In the genomic region with DNA sequence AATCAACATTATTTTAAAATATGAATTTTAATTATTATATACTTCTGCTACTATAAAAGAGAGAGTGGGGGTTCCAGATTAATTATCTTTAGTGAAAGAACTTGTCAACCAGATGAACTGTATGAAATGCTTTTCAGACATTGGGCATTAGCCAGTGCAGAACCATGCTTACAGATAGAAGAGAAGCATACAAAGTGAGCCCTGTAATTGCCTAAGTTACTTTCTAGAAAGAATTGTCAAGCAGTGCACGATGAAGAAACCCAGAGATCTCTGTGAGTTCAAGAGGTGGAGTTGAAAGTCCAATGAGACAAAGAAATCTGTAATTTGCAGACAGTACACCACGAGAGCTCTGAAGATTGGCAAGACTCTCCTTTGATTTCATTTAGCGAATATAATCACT, we compare ENCODE assay signal across 17 cellular contexts.
A peak's percentile ranks its signal among the peaks of the same experiment; 100 is the strongest.
DNase-seq lines count a peak whose midpoint lies in the region; ATAC-seq and TF ChIP-seq lines count a peak whose summit lies in the region.
"Had no signal": no experiment of that assay in that cellular context is flagged by ENCODE, and none has a peak within 500 bp of the region (broad histone marks: within the 10 kb centered on the region; RNA-seq: fewer than 3 reads in every experiment).

No MANE protein-coding gene starts in this region.

- H3K9me3 Mint-ChIP-seq in WTC11, result no peaks in the 10 kb centered on the region
- no peaks in the 10 kb centered on the region for H3K9me3 Mint-ChIP-seq in neural progenitor cell

- H3K27me3 ChIP-seq in mammary epithelial cell (ENCODE audit: insufficient read depth, low read length) (no peaks in the 10 kb centered on the region), breast epithelium (no peaks in the 10 kb centered on the region), MM.1S (replicated peaks; ENCODE audit: insufficient read depth, low read length) (no peaks in the 10 kb centered on the region), neural progenitor cell (no peaks in the 10 kb centered on the region)

- WGBS in mammary epithelial cell (ENCODE audit: low coverage, missing lambda C conversion rate), result 64% methylated on average over 3 of the region's 3 CpGs

- intact Hi-C loops in mammary epithelial cell (cut with micrococcal nuclease), result loop anchor here (10.0 kb wide), 1 partner anchor 234 kb away; no protein-coding TSS in a partner anchor
- intact Hi-C loops in breast epithelium (cut with DNase I; ENCODE audit: low total_unique reads), result no loop called here

- TF ChIP-seq POLR2A in breast epithelium (IDR thresholded peaks at IDR 0.05), result no peak

- H3K9ac ChIP-seq in mammary epithelial cell (ENCODE audit: insufficient read depth, low read length) (no peak overlapping the region), MM.1S (ENCODE audit: low read length) (no peak overlapping the region), neural progenitor cell (no peak overlapping the region)

- H3K27ac ChIP-seq in mammary epithelial cell (ENCODE audit: insufficient read depth, low read depth, low read length) (no peak overlapping the region), breast epithelium (no peak overlapping the region), MM.1S (ENCODE audit: low read length) (peak overlapping the region; percentile 8; the same call in 1 of the 2 replicates), neural progenitor cell (no peak overlapping the region)
- H3K27ac ChIP-seq: 22Rv1, A549 had no signal

- H3K36me3 Mint-ChIP-seq in WTC11 (no peaks in the 10 kb centered on the region), neural progenitor cell (no peaks in the 10 kb centered on the region)
- H3K36me3 Mint-ChIP-seq: CD14-positive monocyte; CD4-positive, alpha-beta memory T cell had no signal

- H3K4me1 ChIP-seq in mammary epithelial cell (ENCODE audit: insufficient read depth, low read length) (no peaks in the 10 kb centered on the region), breast epithelium (no peaks in the 10 kb centered on the region), MM.1S (ENCODE audit: low read length) (peaks cover 14% of the 10 kb centered on the region; the same call in 1 of the 2 replicates), neural progenitor cell (peaks cover 14% of the 10 kb centered on the region)
- H3K4me1 ChIP-seq: A549, HAP-1 had no signal

- POLR2A ChIA-PET in WTC11 (lab: Charles Lee), result no interaction called here

- ATAC-seq in WTC11, result no peak
- ATAC-seq: A549 had no signal

- no TSS peak for BruUV-seq in mammary epithelial cell (replicated peaks; lab: Mats Ljungman, UMichigan)

- dilution Hi-C loops in mammary epithelial cell (cut with HindIII; ENCODE audit: low sequenced_read_pairs), result no loop called here

- H3K27me3 Mint-ChIP-seq in WTC11 (ENCODE audit: low read depth), result no peaks in the 10 kb centered on the region
- no peaks in the 10 kb centered on the region for H3K27me3 Mint-ChIP-seq in neural progenitor cell (ENCODE audit: insufficient read depth, low read depth)
- H3K27me3 Mint-ChIP-seq: CD4-positive, alpha-beta memory T cell had no signal

- in situ Hi-C loops in mammary epithelial cell (cut with MboI; ENCODE audit: low sequenced_read_pairs in 2 of 2), result no loop called here

- H4K20me1 ChIP-seq in mammary epithelial cell (ENCODE audit: insufficient read depth, low read length) (no peaks in the 10 kb centered on the region), MM.1S (ENCODE audit: insufficient read depth, low read length) (no peaks in the 10 kb centered on the region), neural progenitor cell (ENCODE audit: low read depth) (no peaks in the 10 kb centered on the region)

- H3K4me2 ChIP-seq in mammary epithelial cell (ENCODE audit: insufficient read depth, low read depth, low read length), result no peak overlapping the region
- H3K4me2 ChIP-seq in MM.1S (ENCODE audit: low read depth, low read length), result peak overlapping the region; percentile 39
- no peak overlapping the region for H3K4me2 ChIP-seq in neural progenitor cell
- H3K4me2 ChIP-seq: A549 had no signal

- no peaks in the 10 kb centered on the region for H3K36me3 ChIP-seq in mammary epithelial cell (ENCODE audit: insufficient read depth, low read length)
- no peaks in the 10 kb centered on the region for H3K36me3 ChIP-seq in breast epithelium
- H3K36me3 ChIP-seq in MM.1S (replicated peaks; ENCODE audit: insufficient read depth, low read length), result no peaks in the 10 kb centered on the region
- no peaks in the 10 kb centered on the region for H3K36me3 ChIP-seq in neural progenitor cell
- H3K36me3 ChIP-seq: HAP-1 had no signal

- H3K27ac Mint-ChIP-seq in WTC11 (peak overlapping the region; percentile 64), neural progenitor cell (no peak overlapping the region)
- H3K27ac Mint-ChIP-seq: CD14-positive monocyte; CD4-positive, alpha-beta memory T cell had no signal

- H3K79me2 ChIP-seq in mammary epithelial cell (ENCODE audit: insufficient read depth, low read length), result no peaks in the 10 kb centered on the region
- no peaks in the 10 kb centered on the region for H3K79me2 ChIP-seq in MM.1S (ENCODE audit: low read length)
- no peaks in the 10 kb centered on the region for H3K79me2 ChIP-seq in neural progenitor cell (ENCODE audit: low read depth)

- H3K4me3 Mint-ChIP-seq in WTC11 (no peak overlapping the region), neural progenitor cell (no peak overlapping the region)
- H3K4me3 Mint-ChIP-seq: CD14-positive monocyte; CD4-positive, alpha-beta memory T cell had no signal

- H3K4me1 Mint-ChIP-seq in WTC11 (peaks cover 56% of the 10 kb centered on the region), neural progenitor cell (peaks cover 16% of the 10 kb centered on the region)
- H3K4me1 Mint-ChIP-seq: CD14-positive monocyte; CD4-positive, alpha-beta memory T cell had no signal

- H3K9me2 ChIP-seq in MM.1S (replicated peaks; ENCODE audit: insufficient read depth, low read length), result no peaks in the 10 kb centered on the region

- TF ChIP-seq CTCF in mammary epithelial cell (conservative IDR thresholded peaks at IDR 0.05 in 1 of 2, IDR thresholded peaks at IDR 0.05 in 1 of 2; ENCODE audit: extremely low read depth in 1 of 2, insufficient read depth in 1 of 2, low read depth in 1 of 2, low read length in 2 of 2) (no peak), breast epithelium (IDR thresholded peaks at IDR 0.05) (no peak), MM.1S (IDR thresholded peaks at IDR 0.05; ENCODE audit: low read length) (no peak), WTC11 (IDR thresholded peaks at IDR 0.05) (no peak), neural progenitor cell (IDR thresholded peaks at IDR 0.05) (no peak)

- DNase-seq in mammary epithelial cell, result no peak
- DNase-seq in breast epithelium (ENCODE audit: low spot score in 2 of 2), result no peak
- DNase-seq in MM.1S, result no peak
- DNase-seq in WTC11 (ENCODE audit: low spot score), result no peak
- no peak for DNase-seq in neural progenitor cell (ENCODE audit: low spot score)
- no peak for DNase-seq in cortex of kidney (lab: John Stamatoyannopoulos, UW)
- DNase-seq in LoVo (ENCODE audit: low spot score), result no peak
- DNase-seq in activated CD8-positive, alpha-beta memory T cell treated with anti-CD3 and anti-CD28 coated beads, Interleukin-2, amount 50 U/mL, for 48 hours, result no peak
- DNase-seq: AML-193; CD4-positive, alpha-beta memory T cell; DMS153; DMS79; GDM1 had no signal

- H2AFZ ChIP-seq in mammary epithelial cell (ENCODE audit: low read depth, low read length), result peak overlapping the region; percentile 7
- peak overlapping the region; percentile 57; the same call in 1 of the 2 replicates for H2AFZ ChIP-seq in MM.1S (ENCODE audit: low read length)
- peak overlapping the region; percentile 60 for H2AFZ ChIP-seq in neural progenitor cell (replicated peaks)

- H3K4me3 ChIP-seq in mammary epithelial cell (replicated peaks in 1 of 3; ENCODE audit: insufficient read depth in 1 of 3, low read depth in 2 of 3, low read length in 3 of 3), result no peak overlapping the region
- H3K4me3 ChIP-seq in breast epithelium, result no peak overlapping the region
- H3K4me3 ChIP-seq in MM.1S (ENCODE audit: low read length), result peak overlapping the region; percentile 12; the same call in 1 of the 2 replicates
- no peak overlapping the region for H3K4me3 ChIP-seq in neural progenitor cell
- H3K4me3 ChIP-seq: A549, HAP-1 had no signal

- H3F3A ChIP-seq in MM.1S (ENCODE audit: insufficient read depth, low read length) (no peaks in the 10 kb centered on the region), neural progenitor cell (ENCODE audit: low read depth) (no peaks in the 10 kb centered on the region)

- H3K9me3 ChIP-seq in mammary epithelial cell (replicated peaks; ENCODE audit: insufficient read depth, low read length) (no peaks in the 10 kb centered on the region), breast epithelium (no peaks in the 10 kb centered on the region), MM.1S (replicated peaks; ENCODE audit: insufficient read depth, low read length) (no peaks in the 10 kb centered on the region), neural progenitor cell (ENCODE audit: low read depth) (no peaks in the 10 kb centered on the region)
- H3K9me3 ChIP-seq: A549, HAP-1 had no signal

- CTCF ChIA-PET in mammary epithelial cell (lab: Charles Lee; ENCODE audit: low non-redundant PET) (no interaction called here), WTC11 (lab: Charles Lee) (interaction anchor here (1.4 kb wide), 1 partner anchor 89 kb away, joined by 3 read pairs; no protein-coding TSS in a partner anchor)

TF ChIP-seq in WTC11, 78 proteins besides CTCF, POLR2A, EP300 and RAD21 (continues in another document):
- TF ChIP-seq, protein P1, sequence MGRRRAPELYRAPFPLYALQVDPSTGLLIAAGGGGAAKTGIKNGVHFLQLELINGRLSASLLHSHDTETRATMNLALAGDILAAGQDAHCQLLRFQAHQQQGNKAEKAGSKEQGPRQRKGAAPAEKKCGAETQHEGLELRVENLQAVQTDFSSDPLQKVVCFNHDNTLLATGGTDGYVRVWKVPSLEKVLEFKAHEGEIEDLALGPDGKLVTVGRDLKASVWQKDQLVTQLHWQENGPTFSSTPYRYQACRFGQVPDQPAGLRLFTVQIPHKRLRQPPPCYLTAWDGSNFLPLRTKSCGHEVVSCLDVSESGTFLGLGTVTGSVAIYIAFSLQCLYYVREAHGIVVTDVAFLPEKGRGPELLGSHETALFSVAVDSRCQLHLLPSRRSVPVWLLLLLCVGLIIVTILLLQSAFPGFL (CRISPR knock-in tag; IDR thresholded peaks at IDR 0.05; ENCODE audit: borderline replicate concordance), result no peak
- no peak for TF ChIP-seq ZNF317 (CRISPR knock-in tag; IDR thresholded peaks at IDR 0.05; ENCODE audit: borderline replicate concordance, low read depth)
- TF ChIP-seq, protein P2, sequence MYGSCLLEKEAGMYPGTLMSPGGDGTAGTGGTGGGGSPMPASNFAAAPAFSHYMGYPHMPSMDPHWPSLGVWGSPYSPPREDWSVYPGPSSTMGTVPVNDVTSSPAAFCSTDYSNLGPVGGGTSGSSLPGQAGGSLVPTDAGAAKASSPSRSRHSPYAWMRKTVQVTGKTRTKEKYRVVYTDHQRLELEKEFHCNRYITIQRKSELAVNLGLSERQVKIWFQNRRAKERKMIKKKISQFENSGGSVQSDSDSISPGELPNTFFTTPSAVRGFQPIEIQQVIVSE (CRISPR knock-in tag; IDR thresholded peaks at IDR 0.05; ENCODE audit: borderline replicate concordance), result no peak
- no peak for TF ChIP-seq RORB (CRISPR knock-in tag; IDR thresholded peaks at IDR 0.05)
- no peak for TF ChIP-seq TP53 (CRISPR knock-in tag; IDR thresholded peaks at IDR 0.05)
- TF ChIP-seq NFYB (CRISPR knock-in tag; conservative IDR thresholded peaks at IDR 0.05; ENCODE audit: low read depth), result no peak

Comparison
In these comparisons a context has a peak if more than half of its experiments do, and no peak if none do; other contexts are left out.
1. H2AFZ ChIP-seq: peak in every context shown above with its lines; median percentile 60 in neural progenitor cell; 57 in MM.1S; 7 in mammary epithelial cell.